ENCODE assay signal across 29 cellular contexts in genomic region chr15:82820128-82820527, GRCh38. TPM values are rescaled to one million over a fixed set of nuclear protein-coding genes. Genes with fewer than 3 reads are reported as not detected.
"Had no signal": no experiment of that assay in that cellular context is flagged by ENCODE, and none has a peak within 500 bp of the region (broad histone marks: within the 10 kb centered on the region; RNA-seq: fewer than 3 reads in every experiment).

No MANE protein-coding gene starts in this region.

- ATAC-seq: effector memory CD8-positive, alpha-beta T cell; esophagus mucosa; gastrocnemius medialis; heart right ventricle; left cardiac atrium; left lung; left ventricle myocardium superior; lower lobe of right lung; naive thymus-derived CD4-positive, alpha-beta T cell had no signal

- FAIRE-seq: endometrium, islet of Langerhans, keratinocyte had no signal

- H3K27ac ChIP-seq: colonic mucosa, epithelial cell of prostate, esophagus squamous epithelium, gastrocnemius medialis, heart right ventricle, left lung, lower lobe of right lung had no signal

- H3K4me3 ChIP-seq: colonic mucosa, esophagus squamous epithelium, gastrocnemius medialis, heart right ventricle, left lung, lower lobe of right lung had no signal

- H3K9me3 ChIP-seq: colonic mucosa, esophagus squamous epithelium, gastrocnemius medialis, left lung, lower lobe of right lung had no signal

- H3K27me3 Mint-ChIP-seq: dendritic cell treated with granulocyte-macrophage colony-stimulating factor and Interleukin-4, amounts not matched to agents 40 ng/mL and 50 ng/mL, for 4 days; effector memory CD8-positive, alpha-beta T cell; naive thymus-derived CD4-positive, alpha-beta T cell had no signal

- H3K4me3 Mint-ChIP-seq: dendritic cell treated with granulocyte-macrophage colony-stimulating factor and Interleukin-4, amounts not matched to agents 40 ng/mL and 50 ng/mL, for 4 days; effector memory CD8-positive, alpha-beta T cell; endodermal cell; naive thymus-derived CD4-positive, alpha-beta T cell had no signal

- H3K4me1 Mint-ChIP-seq: endodermal cell had no signal

- H3K4me1 ChIP-seq: colonic mucosa, left lung, lower lobe of right lung had no signal

- DNase-seq: colonic mucosa; cortex of kidney; effector CD8-positive, alpha-beta T cell; effector memory CD8-positive, alpha-beta T cell; endodermal cell; erythroblast; esophagus squamous epithelium; foreskin fibroblast; foreskin melanocyte; gastrocnemius medialis; glutamatergic neuron; head of caudate nucleus; heart right ventricle; hippocampal formation; left cardiac atrium; left lung; left ventricle myocardium superior; lower lobe of right lung; mesendoderm; midbrain; naive thymus-derived CD4-positive, alpha-beta T cell had no signal

- H3K27ac Mint-ChIP-seq: dendritic cell treated with granulocyte-macrophage colony-stimulating factor and Interleukin-4, amounts not matched to agents 40 ng/mL and 50 ng/mL, for 4 days; endodermal cell; naive thymus-derived CD4-positive, alpha-beta T cell had no signal

- H3K27me3 ChIP-seq: colonic mucosa, esophagus squamous epithelium, gastrocnemius medialis, heart right ventricle, left lung had no signal

RNA-seq across cellular contexts. Expression of gene FSD2, which starts 14.3 kb away (rescaled TPM):
- total RNA-seq: colonic mucosa; dermis microvascular lymphatic vessel endothelial cell; endodermal cell; esophagus mucosa; esophagus squamous epithelium; lung microvascular endothelial cell; naive thymus-derived CD4-positive, alpha-beta T cell had no signal
- polyA plus RNA-seq: keratinocyte; naive thymus-derived CD4-positive, alpha-beta T cell had no signal
